In the genomic region with DNA sequence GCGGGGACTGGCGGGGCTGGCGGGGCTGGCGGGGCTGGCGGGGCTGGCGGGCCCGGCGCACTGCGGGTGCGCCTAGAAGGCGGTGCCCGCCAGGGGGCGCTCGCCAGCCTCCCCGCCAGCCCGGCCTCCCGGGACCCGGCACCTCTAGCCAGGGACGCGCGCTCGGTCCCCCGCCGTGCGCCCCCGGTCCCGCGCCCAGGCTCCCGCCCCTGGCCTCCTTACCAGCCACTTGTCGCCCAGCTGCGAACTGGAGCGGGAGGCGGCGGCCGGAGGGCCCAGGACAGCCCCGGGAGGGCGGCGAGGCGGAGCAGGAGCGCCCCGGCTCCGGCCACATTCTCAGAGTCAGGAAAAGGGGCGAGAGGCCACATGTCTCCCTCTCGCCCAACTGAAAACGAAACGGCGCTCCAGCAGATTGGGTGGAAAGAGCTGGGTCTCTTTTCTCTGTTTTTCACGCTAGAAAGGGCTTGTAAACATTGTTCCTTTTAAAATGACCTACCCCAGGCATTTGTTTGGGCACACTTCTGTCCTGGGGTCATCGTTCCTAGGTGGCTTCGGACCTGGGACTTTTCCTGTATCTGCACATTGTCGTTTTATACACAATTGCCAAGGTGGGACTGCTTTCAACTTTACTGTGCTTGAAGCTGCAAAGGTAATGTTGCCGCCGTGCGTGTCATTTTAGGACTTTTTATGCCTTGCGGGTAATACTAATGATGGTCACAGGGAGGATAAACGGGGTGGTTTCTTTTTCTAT, we compare ENCODE assay signal across 1 cellular context.
TF ChIP-seq lines count a peak whose summit lies in the region.

No MANE protein-coding gene starts in this region.

TF ChIP-seq in HCT116, 20 proteins besides CTCF, POLR2A, EP300 and RAD21 (continued from another document):
- TF ChIP-seq, protein P1, sequence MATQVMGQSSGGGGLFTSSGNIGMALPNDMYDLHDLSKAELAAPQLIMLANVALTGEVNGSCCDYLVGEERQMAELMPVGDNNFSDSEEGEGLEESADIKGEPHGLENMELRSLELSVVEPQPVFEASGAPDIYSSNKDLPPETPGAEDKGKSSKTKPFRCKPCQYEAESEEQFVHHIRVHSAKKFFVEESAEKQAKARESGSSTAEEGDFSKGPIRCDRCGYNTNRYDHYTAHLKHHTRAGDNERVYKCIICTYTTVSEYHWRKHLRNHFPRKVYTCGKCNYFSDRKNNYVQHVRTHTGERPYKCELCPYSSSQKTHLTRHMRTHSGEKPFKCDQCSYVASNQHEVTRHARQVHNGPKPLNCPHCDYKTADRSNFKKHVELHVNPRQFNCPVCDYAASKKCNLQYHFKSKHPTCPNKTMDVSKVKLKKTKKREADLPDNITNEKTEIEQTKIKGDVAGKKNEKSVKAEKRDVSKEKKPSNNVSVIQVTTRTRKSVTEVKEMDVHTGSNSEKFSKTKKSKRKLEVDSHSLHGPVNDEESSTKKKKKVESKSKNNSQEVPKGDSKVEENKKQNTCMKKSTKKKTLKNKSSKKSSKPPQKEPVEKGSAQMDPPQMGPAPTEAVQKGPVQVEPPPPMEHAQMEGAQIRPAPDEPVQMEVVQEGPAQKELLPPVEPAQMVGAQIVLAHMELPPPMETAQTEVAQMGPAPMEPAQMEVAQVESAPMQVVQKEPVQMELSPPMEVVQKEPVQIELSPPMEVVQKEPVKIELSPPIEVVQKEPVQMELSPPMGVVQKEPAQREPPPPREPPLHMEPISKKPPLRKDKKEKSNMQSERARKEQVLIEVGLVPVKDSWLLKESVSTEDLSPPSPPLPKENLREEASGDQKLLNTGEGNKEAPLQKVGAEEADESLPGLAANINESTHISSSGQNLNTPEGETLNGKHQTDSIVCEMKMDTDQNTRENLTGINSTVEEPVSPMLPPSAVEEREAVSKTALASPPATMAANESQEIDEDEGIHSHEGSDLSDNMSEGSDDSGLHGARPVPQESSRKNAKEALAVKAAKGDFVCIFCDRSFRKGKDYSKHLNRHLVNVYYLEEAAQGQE (IDR thresholded peaks at IDR 0.05; ENCODE audit: low read depth) = no peak
- TF ChIP-seq EZH2 (IDR thresholded peaks at IDR 0.05) = no peak
- TF ChIP-seq ZFX (IDR thresholded peaks at IDR 0.05) = peak; percentile 58; the same call in 1 of the 2 replicates
- no peak for TF ChIP-seq TCF7L2 (IDR thresholded peaks at IDR 0.05; ENCODE audit: borderline replicate concordance, extremely low read depth, insufficient read depth, insufficient read length)
- TF ChIP-seq SIN3A (IDR thresholded peaks at IDR 0.05; ENCODE audit: low read depth) = no peak
- no peak for TF ChIP-seq CBX3 (IDR thresholded peaks at IDR 0.05; ENCODE audit: low read depth)
TF ChIP-seq in HCT116: peak in this region for 2.
